ENCODE assay signal across 8 cellular contexts in genomic region chr10:103197177-103197576, GRCh38. TPM values are rescaled to one million over a fixed set of nuclear protein-coding genes. Genes with fewer than 3 reads are reported as not detected.
DNase-seq lines count a peak whose midpoint lies in the region; ATAC-seq and TF ChIP-seq lines count a peak whose summit lies in the region.

No MANE protein-coding gene starts in this region.

- H3K79me1 ChIP-seq in trophoblast cell (ENCODE audit: low read length) = peaks cover 12% of the 10 kb centered on the region

- no peak overlapping the region for H3K23ac ChIP-seq in trophoblast cell (ENCODE audit: low read length)

- no peak for TF ChIP-seq CTCF in fibroblast of mammary gland (conservative IDR thresholded peaks at IDR 0.05; ENCODE audit: control insufficient read depth, insufficient read depth, low read depth, low read length)

- no peak overlapping the region for H4K8ac ChIP-seq in trophoblast cell (ENCODE audit: low read depth, low read length)

- no peak overlapping the region for H3K4ac ChIP-seq in trophoblast cell (ENCODE audit: low read depth, low read length)

- no peak overlapping the region for H3K18ac ChIP-seq in trophoblast cell (ENCODE audit: low read length)

- peaks cover 7% of the 10 kb centered on the region for H3K79me2 ChIP-seq in trophoblast cell (ENCODE audit: control insufficient read depth, insufficient read depth, low read length, poor library complexity)

- H3K27me3 ChIP-seq in SJCRH30 (no peaks in the 10 kb centered on the region), trophoblast cell (ENCODE audit: insufficient read depth, low read length) (no peaks in the 10 kb centered on the region)

- H3K27ac ChIP-seq in SJCRH30 (no peak overlapping the region), trophoblast cell (ENCODE audit: low read depth, low read length) (no peak overlapping the region)

- no peak overlapping the region for H3K9ac ChIP-seq in trophoblast cell (ENCODE audit: low read length)

- peaks cover 8% of the 10 kb centered on the region; the same call in 1 of the 2 replicates for H3K4me1 ChIP-seq in SJCRH30
- peaks cover 8 to 9% of the 10 kb centered on the region in 2 experiments for H3K4me1 ChIP-seq in trophoblast cell (ENCODE audit: control insufficient read depth in 1 of 2, insufficient read depth in 2 of 2, low read length in 2 of 2)

- no peak overlapping the region for H2BK5ac ChIP-seq in trophoblast cell (ENCODE audit: low read depth, low read length, poor library complexity)

- ATAC-seq in GM18873 (IDR thresholded peaks at IDR 0.05; ENCODE audit: low FRiP score, unreplicated experiment) = no peak
- ATAC-seq in GM18511 (IDR thresholded peaks at IDR 0.05; ENCODE audit: unreplicated experiment) = no peak
- ATAC-seq in HG02970 (IDR thresholded peaks at IDR 0.05; ENCODE audit: low FRiP score, unreplicated experiment) = no peak

- H3K14ac ChIP-seq in trophoblast cell (ENCODE audit: low read length) = no peak overlapping the region

- no peak overlapping the region for H2BK12ac ChIP-seq in trophoblast cell (ENCODE audit: low read length)

- H3K4me3 ChIP-seq in SJCRH30 = no peak overlapping the region
- H3K4me3 ChIP-seq in fibroblast of mammary gland (ENCODE audit: control insufficient read depth, low read depth, low read length) = no peak overlapping the region
- H3K4me3 ChIP-seq in trophoblast cell (ENCODE audit: low read depth, low read length) = no peak overlapping the region

- H4K91ac ChIP-seq in trophoblast cell (ENCODE audit: low read depth, low read length) = no peak overlapping the region

- H3K4me2 ChIP-seq in trophoblast cell (ENCODE audit: low read length) = no peak overlapping the region

- no peak overlapping the region for H4K12ac ChIP-seq in trophoblast cell (ENCODE audit: low read depth, low read length)

- H2BK120ac ChIP-seq in trophoblast cell (ENCODE audit: insufficient read depth, low read length, poor library complexity) = no peak overlapping the region

- DNase-seq in HCEC 1CT (peak; percentile 81), SJCRH30 (peak; percentile 13 to 36), fibroblast of mammary gland (ENCODE audit: low read depth) (peak; percentile 79), trophoblast cell (peak; percentile 9 to 38), germinal center (ENCODE audit: low spot score) (no peak)

- no peaks in the 10 kb centered on the region for H3K9me3 ChIP-seq in SJCRH30 (replicated peaks)
- H3K9me3 ChIP-seq in trophoblast cell (ENCODE audit: insufficient read depth, low read depth, low read length) = no peaks in the 10 kb centered on the region

- no peak overlapping the region for H2AFZ ChIP-seq in trophoblast cell (ENCODE audit: insufficient read depth, low read length, poor library complexity)

- H3K36me3 ChIP-seq in SJCRH30 (no peaks in the 10 kb centered on the region), trophoblast cell (ENCODE audit: control insufficient read depth in 1 of 2, insufficient read depth in 2 of 2, low read length in 2 of 2) (no peaks in the 10 kb centered on the region)

- WGBS in trophoblast cell (ENCODE audit: extremely low coverage, insufficient coverage, insufficient read length) = no CpG with 5 or more reads among the region's 3 CpGs

- no peak overlapping the region for H2AK5ac ChIP-seq in trophoblast cell (ENCODE audit: low read length)

RNA-seq across cellular contexts. Expression of gene NT5C2, which starts 4.1 kb away (rescaled TPM):
- total RNA-seq in SJCRH30 (2014; rRNA removed; shearing (Covaris generic)) = 77.0 and 78.4 TPM in 2 replicates
- 62.0 and 62.9 TPM in 2 replicates for polyA plus RNA-seq in trophoblast cell (2013)

RNA-seq across cellular contexts. Expression of gene RPEL1, which starts 48.5 kb away (rescaled TPM):
- total RNA-seq in SJCRH30 (2014; rRNA removed; shearing (Covaris generic)) = not detected in 2 replicates
- not detected in 2 replicates for polyA plus RNA-seq in trophoblast cell (2013)
